In the genomic region with DNA sequence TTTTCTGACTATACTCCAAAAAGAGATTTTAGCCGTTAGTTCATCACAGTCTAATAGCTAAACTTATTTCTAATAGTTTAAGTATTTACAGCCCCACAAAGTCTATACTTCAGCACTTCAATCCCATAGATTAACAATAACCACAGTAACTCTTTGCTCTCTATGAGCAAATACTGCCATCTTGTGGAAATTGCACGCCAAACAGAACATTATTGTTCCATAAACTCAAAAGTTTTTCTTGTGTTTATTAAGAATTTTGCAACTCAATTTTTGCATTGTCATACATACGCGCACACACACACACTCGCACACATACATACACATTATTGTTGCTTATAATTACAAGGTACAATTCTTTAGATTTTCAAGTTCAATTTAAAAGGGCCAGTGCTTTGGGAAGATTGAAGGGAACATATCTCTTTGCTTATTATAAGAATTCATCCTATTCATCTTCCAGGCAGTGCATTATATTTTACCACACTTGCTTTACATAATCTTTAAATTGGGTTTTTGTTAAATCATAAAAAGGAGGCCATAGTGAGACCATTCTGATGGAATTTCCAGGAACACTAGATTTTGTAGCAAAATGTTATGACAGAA, we compare ENCODE assay signal across 8 cellular contexts.
A peak's percentile ranks its signal among the peaks of the same experiment; 100 is the strongest.
DNase-seq lines count a peak whose midpoint lies in the region; ATAC-seq and TF ChIP-seq lines count a peak whose summit lies in the region.

No MANE protein-coding gene starts in this region.

- no peaks in the 10 kb centered on the region for H3K36me3 Mint-ChIP-seq in mesothelial cell of epicardium
- no peaks in the 10 kb centered on the region for H3K36me3 Mint-ChIP-seq in activated T-helper 2 cell treated with anti-CD3 and anti-CD28 coated beads, Interferon-gamma antibody, Interleukin-2, Interleukin-4, amounts not matched to agents 10 μg/mL and 5 μg/mL and 100 μg/mL, durations not matched to agents 14 hours and 24 hours and 36 hours (ENCODE audit: low read depth)

- intact Hi-C loops in activated T-helper 2 cell treated with anti-CD3 and anti-CD28 coated beads, Interferon-gamma antibody, Interleukin-2, Interleukin-4, amounts not matched to agents 10 μg/mL and 5 μg/mL and 100 μg/mL, durations not matched to agents 14 hours and 24 hours and 36 hours (cut with micrococcal nuclease): no loop called here

- peaks cover 22% of the 10 kb centered on the region for H3K4me1 Mint-ChIP-seq in mesothelial cell of epicardium
- no peaks in the 10 kb centered on the region for H3K4me1 Mint-ChIP-seq in activated T-helper 2 cell treated with anti-CD3 and anti-CD28 coated beads, Interferon-gamma antibody, Interleukin-2, Interleukin-4, amounts not matched to agents 10 μg/mL and 5 μg/mL and 100 μg/mL, durations not matched to agents 14 hours and 24 hours and 36 hours (ENCODE audit: low read depth)

- peak; percentile 82 for TF ChIP-seq CTCF in mesothelial cell of epicardium (IDR thresholded peaks at IDR 0.05; ENCODE audit: unreplicated experiment)

- H3K27me3 Mint-ChIP-seq in mesothelial cell of epicardium (ENCODE audit: low read depth): peaks cover 10% of the 10 kb centered on the region
- no peaks in the 10 kb centered on the region for H3K27me3 Mint-ChIP-seq in activated T-helper 2 cell treated with anti-CD3 and anti-CD28 coated beads, Interferon-gamma antibody, Interleukin-2, Interleukin-4, amounts not matched to agents 10 μg/mL and 5 μg/mL and 100 μg/mL, durations not matched to agents 14 hours and 24 hours and 36 hours (ENCODE audit: low read depth)

- H3K27ac Mint-ChIP-seq in mesothelial cell of epicardium: no peak overlapping the region
- no peak overlapping the region for H3K27ac Mint-ChIP-seq in activated T-helper 2 cell treated with anti-CD3 and anti-CD28 coated beads, Interferon-gamma antibody, Interleukin-2, Interleukin-4, amounts not matched to agents 10 μg/mL and 5 μg/mL and 100 μg/mL, durations not matched to agents 14 hours and 24 hours and 36 hours

- DNase-seq in CD1c-positive myeloid dendritic cell (ENCODE audit: extremely low spot score) (peak; percentile 64), NCI-H69 (lab: John Stamatoyannopoulos, UW) (peak; percentile 72), cerebellum (ENCODE audit: low spot score) (peak; percentile 59), mesothelial cell of epicardium (ENCODE audit: low spot score in 2 of 2, unreplicated experiment in 2 of 2) (no peak)
- DNase-seq in activated effector memory CD4-positive, alpha-beta T cell treated with Interleukin-2 at 50 U/mL for 16 hours: no peak
- no peak for DNase-seq in activated T-helper 2 cell treated with anti-CD3 and anti-CD28 coated beads, Interferon-gamma antibody, Interleukin-2, Interleukin-4, amounts not matched to agents 10 μg/mL and 5 μg/mL and 100 μg/mL, durations not matched to agents 14 hours and 24 hours and 36 hours (ENCODE audit: low spot score)

- H3K4me3 Mint-ChIP-seq in mesothelial cell of epicardium: no peak overlapping the region
- H3K4me3 Mint-ChIP-seq in activated T-helper 2 cell treated with anti-CD3 and anti-CD28 coated beads, Interferon-gamma antibody, Interleukin-2, Interleukin-4, amounts not matched to agents 10 μg/mL and 5 μg/mL and 100 μg/mL, durations not matched to agents 14 hours and 24 hours and 36 hours (ENCODE audit: low read depth): no peak overlapping the region

- peak; percentile 76 for ATAC-seq in GM18861 (IDR thresholded peaks at IDR 0.05; ENCODE audit: unreplicated experiment)
- ATAC-seq in HG03135 (IDR thresholded peaks at IDR 0.05; ENCODE audit: unreplicated experiment): peak; percentile 76

- H3K9me3 Mint-ChIP-seq in mesothelial cell of epicardium: no peaks in the 10 kb centered on the region
- H3K9me3 Mint-ChIP-seq in activated T-helper 2 cell treated with anti-CD3 and anti-CD28 coated beads, Interferon-gamma antibody, Interleukin-2, Interleukin-4, amounts not matched to agents 10 μg/mL and 5 μg/mL and 100 μg/mL, durations not matched to agents 14 hours and 24 hours and 36 hours: no peaks in the 10 kb centered on the region

Comparison
In these comparisons a context has a peak if more than half of its experiments do, and no peak if none do; other contexts are left out.
1. DNase-seq: peak in CD1c-positive myeloid dendritic cell (single experiment), NCI-H69 (single experiment) and cerebellum (single experiment); none in mesothelial cell of epicardium (0 of 2), activated effector memory CD4-positive, alpha-beta T cell treated with Interleukin-2 at 50 U/mL for 16 hours (single experiment) and activated T-helper 2 cell treated with anti-CD3 and anti-CD28 coated beads, Interferon-gamma antibody, Interleukin-2, Interleukin-4, amounts not matched to agents 10 μg/mL and 5 μg/mL and 100 μg/mL, durations not matched to agents 14 hours and 24 hours and 36 hours (single experiment).